ENCODE assay signal across 12 cellular contexts in genomic region chr18:44789704-44790103, GRCh38.
DNase-seq lines count a peak whose midpoint lies in the region; ATAC-seq, FAIRE-seq and TF ChIP-seq lines count a peak whose summit lies in the region.
"Had no signal": no experiment of that assay in that cellular context is flagged by ENCODE, and none has a peak within 500 bp of the region (broad histone marks: within the 10 kb centered on the region; RNA-seq: fewer than 3 reads in every experiment).

No MANE protein-coding gene starts in this region.

- H3K27ac Mint-ChIP-seq in neural crest cell (ENCODE audit: unreplicated experiment) = peak overlapping the region; percentile 89
- H3K27ac Mint-ChIP-seq: T-helper 1 cell treated with Interleukin-12 subunit alpha and Interleukin-12 subunit beta and Interleukin-4 antibody, amounts not matched to agents 30 μg/mL and 1 μg/mL, for 36 hours had no signal

- no peak for TF ChIP-seq CTCF in neural crest cell (conservative IDR thresholded peaks at IDR 0.05)

- H3K4me3 Mint-ChIP-seq in neural crest cell = peak overlapping the region; percentile 19
- H3K4me3 Mint-ChIP-seq: activated T-cell treated with anti-CD3 and anti-CD28 coated beads, Interleukin-2, amount 50 U/mL, for 4 hours; effector memory CD8-positive, alpha-beta T cell; T-helper 1 cell treated with Interleukin-12 subunit alpha and Interleukin-12 subunit beta and Interleukin-4 antibody, amounts not matched to agents 30 μg/mL and 1 μg/mL, for 36 hours had no signal

- H3K4me1 Mint-ChIP-seq in neural crest cell = peaks cover 81% of the 10 kb centered on the region

- no peak for FAIRE-seq in frontal cortex (lab: Jason Lieb, UNC)

- DNase-seq in AG08395 (ENCODE audit: low spot score) = peak; percentile 41
- DNase-seq in T1000 (lab: John Stamatoyannopoulos, UW) = peak; percentile 0
- DNase-seq in foreskin melanocyte = peak; percentile 19
- DNase-seq in neural crest cell (ENCODE audit: low read depth, low spot score) = no peak
- no peak for DNase-seq in frontal cortex (ENCODE audit: low spot score in 2 of 2)
- DNase-seq in midbrain (lab: John Stamatoyannopoulos, UW) = no peak
- no peak for DNase-seq in NCI-H1105 (lab: John Stamatoyannopoulos, UW)
- DNase-seq: activated T-cell treated with anti-CD3 and anti-CD28 coated beads, Interleukin-2, amount 50 U/mL, for 4 hours; effector memory CD8-positive, alpha-beta T cell; NCI-H2081 had no signal

- ATAC-seq in HG02938 (IDR thresholded peaks at IDR 0.05; ENCODE audit: unreplicated experiment) = no peak
- ATAC-seq: activated T-cell treated with anti-CD3 and anti-CD28 coated beads, Interleukin-2, amount 50 U/mL, for 4 hours; effector memory CD8-positive, alpha-beta T cell had no signal

- no peaks in the 10 kb centered on the region for H3K36me3 Mint-ChIP-seq in neural crest cell (ENCODE audit: low read depth)

- no peaks in the 10 kb centered on the region for H3K27me3 Mint-ChIP-seq in neural crest cell (ENCODE audit: low read depth)
- H3K27me3 Mint-ChIP-seq: effector memory CD8-positive, alpha-beta T cell had no signal

- H3K9me3 Mint-ChIP-seq in neural crest cell = no peaks in the 10 kb centered on the region
- H3K9me3 Mint-ChIP-seq: activated T-cell treated with anti-CD3 and anti-CD28 coated beads, Interleukin-2, amount 50 U/mL, for 4 hours; effector memory CD8-positive, alpha-beta T cell; T-helper 1 cell treated with Interleukin-12 subunit alpha and Interleukin-12 subunit beta and Interleukin-4 antibody, amounts not matched to agents 30 μg/mL and 1 μg/mL, for 36 hours had no signal

Comparison
In these comparisons a context has a peak if more than half of its experiments do, and no peak if none do; other contexts are left out.
1. DNase-seq: peak in AG08395 (single experiment), T1000 (single experiment) and foreskin melanocyte (single experiment); none in neural crest cell (single experiment), frontal cortex (0 of 2), midbrain (single experiment) and NCI-H1105 (single experiment).